Comparison of ENCODE assay signal across 1 cellular context in the genomic region with DNA sequence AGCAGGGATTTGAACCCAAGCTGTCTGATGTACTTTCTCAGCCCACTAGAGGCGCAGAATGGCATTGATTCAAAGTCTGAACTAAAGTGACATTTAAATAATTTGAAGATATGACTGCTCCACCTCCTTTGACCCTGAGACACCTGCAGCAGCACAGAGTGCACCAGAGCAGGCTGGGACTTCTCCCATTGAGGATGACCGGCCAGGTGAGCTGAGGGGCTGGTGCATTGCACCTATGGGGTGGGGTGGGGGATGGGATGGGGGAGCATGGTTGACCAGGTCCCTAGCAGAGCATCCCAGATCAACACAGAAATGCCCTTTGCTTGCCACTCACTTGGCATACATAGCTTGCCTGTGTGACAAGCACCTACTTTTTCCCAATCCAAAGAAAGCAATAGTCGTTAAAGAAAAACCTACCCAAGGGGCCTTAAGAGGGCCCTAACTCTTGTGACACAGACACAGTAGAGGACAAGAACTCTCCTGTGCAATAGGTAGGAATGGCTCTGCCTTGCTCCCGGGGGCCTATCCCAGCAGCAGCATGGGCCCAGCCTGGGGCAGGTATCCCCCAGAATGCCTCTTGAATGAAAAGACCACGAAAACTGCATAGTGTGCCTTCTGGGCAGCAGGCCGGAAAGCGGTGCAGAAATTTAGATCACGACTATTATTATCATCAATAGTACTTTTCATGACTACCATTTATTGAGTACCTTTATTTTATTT.
TF ChIP-seq lines count a peak whose summit lies in the region.

No MANE protein-coding gene starts in this region.

TF ChIP-seq in GM23338, 12 proteins besides CTCF, POLR2A, EP300 and RAD21 (continued from another document):
- TF ChIP-seq, protein P1, sequence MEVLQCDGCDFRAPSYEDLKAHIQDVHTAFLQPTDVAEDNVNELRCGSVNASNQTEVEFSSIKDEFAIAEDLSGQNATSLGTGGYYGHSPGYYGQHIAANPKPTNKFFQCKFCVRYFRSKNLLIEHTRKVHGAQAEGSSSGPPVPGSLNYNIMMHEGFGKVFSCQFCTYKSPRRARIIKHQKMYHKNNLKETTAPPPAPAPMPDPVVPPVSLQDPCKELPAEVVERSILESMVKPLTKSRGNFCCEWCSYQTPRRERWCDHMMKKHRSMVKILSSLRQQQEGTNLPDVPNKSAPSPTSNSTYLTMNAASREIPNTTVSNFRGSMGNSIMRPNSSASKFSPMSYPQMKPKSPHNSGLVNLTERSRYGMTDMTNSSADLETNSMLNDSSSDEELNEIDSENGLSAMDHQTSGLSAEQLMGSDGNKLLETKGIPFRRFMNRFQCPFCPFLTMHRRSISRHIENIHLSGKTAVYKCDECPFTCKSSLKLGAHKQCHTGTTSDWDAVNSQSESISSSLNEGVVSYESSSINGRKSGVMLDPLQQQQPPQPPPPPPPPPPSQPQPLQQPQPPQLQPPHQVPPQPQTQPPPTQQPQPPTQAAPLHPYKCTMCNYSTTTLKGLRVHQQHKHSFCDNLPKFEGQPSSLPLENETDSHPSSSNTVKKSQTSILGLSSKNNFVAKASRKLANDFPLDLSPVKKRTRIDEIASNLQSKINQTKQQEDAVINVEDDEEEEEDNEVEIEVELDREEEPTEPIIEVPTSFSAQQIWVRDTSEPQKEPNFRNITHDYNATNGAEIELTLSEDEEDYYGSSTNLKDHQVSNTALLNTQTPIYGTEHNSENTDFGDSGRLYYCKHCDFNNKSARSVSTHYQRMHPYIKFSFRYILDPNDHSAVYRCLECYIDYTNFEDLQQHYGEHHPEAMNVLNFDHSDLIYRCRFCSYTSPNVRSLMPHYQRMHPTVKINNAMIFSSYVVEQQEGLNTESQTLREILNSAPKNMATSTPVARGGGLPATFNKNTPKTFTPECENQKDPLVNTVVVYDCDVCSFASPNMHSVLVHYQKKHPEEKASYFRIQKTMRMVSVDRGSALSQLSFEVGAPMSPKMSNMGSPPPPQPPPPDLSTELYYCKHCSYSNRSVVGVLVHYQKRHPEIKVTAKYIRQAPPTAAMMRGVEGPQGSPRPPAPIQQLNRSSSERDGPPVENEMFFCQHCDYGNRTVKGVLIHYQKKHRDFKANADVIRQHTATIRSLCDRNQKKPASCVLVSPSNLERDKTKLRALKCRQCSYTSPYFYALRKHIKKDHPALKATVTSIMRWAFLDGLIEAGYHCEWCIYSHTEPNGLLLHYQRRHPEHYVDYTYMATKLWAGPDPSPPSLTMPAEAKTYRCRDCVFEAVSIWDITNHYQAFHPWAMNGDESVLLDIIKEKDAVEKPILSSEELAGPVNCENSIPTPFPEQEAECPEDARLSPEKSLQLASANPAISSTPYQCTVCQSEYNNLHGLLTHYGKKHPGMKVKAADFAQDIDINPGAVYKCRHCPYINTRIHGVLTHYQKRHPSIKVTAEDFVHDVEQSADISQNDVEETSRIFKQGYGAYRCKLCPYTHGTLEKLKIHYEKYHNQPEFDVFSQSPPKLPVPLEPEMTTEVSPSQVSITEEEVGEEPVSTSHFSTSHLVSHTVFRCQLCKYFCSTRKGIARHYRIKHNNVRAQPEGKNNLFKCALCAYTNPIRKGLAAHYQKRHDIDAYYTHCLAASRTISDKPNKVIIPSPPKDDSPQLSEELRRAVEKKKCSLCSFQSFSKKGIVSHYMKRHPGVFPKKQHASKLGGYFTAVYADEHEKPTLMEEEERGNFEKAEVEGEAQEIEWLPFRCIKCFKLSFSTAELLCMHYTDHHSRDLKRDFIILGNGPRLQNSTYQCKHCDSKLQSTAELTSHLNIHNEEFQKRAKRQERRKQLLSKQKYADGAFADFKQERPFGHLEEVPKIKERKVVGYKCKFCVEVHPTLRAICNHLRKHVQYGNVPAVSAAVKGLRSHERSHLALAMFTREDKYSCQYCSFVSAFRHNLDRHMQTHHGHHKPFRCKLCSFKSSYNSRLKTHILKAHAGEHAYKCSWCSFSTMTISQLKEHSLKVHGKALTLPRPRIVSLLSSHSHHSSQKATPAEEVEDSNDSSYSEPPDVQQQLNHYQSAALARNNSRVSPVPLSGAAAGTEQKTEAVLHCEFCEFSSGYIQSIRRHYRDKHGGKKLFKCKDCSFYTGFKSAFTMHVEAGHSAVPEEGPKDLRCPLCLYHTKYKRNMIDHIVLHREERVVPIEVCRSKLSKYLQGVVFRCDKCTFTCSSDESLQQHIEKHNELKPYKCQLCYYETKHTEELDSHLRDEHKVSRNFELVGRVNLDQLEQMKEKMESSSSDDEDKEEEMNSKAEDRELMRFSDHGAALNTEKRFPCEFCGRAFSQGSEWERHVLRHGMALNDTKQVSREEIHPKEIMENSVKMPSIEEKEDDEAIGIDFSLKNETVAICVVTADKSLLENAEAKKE (CRISPR knock-in tag; IDR thresholded peaks at IDR 0.05), result no peak
- TF ChIP-seq POLR2AphosphoS5 (IDR thresholded peaks at IDR 0.05; ENCODE audit: low read depth), result no peak
- no peak for TF ChIP-seq ZNF331 (CRISPR knock-in tag; IDR thresholded peaks at IDR 0.05; ENCODE audit: low read depth)
- TF ChIP-seq NANOG (IDR thresholded peaks at IDR 0.05; ENCODE audit: borderline replicate concordance), result no peak
